In the genomic region with DNA sequence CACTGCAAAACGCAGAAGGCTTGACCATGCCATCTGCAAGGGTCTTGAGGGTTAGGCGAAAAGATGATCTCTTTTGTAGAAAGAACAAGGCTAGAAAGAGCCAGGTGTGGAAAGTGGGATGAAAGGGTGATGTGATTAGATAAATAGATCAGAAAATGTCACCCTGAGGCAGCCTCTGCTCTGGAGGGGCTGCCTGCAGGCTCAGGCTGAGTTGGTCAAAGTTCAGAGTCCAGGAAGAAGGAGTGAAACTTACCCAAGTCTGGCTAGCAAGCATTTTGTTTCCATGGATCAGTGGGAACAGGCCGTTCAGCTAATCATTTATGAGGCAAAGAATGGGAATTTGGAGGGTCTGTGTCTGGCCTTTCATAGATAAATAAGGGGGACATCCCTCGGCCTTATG, we compare ENCODE assay signal across 1 cellular context.
A peak's percentile ranks its signal among the peaks of the same experiment; 100 is the strongest.
TF ChIP-seq lines count a peak whose summit lies in the region.

No MANE protein-coding gene starts in this region.

TF ChIP-seq in HepG2, 621 proteins besides CTCF, POLR2A, EP300 and RAD21 (continued from another document):
- TF ChIP-seq, protein P1, sequence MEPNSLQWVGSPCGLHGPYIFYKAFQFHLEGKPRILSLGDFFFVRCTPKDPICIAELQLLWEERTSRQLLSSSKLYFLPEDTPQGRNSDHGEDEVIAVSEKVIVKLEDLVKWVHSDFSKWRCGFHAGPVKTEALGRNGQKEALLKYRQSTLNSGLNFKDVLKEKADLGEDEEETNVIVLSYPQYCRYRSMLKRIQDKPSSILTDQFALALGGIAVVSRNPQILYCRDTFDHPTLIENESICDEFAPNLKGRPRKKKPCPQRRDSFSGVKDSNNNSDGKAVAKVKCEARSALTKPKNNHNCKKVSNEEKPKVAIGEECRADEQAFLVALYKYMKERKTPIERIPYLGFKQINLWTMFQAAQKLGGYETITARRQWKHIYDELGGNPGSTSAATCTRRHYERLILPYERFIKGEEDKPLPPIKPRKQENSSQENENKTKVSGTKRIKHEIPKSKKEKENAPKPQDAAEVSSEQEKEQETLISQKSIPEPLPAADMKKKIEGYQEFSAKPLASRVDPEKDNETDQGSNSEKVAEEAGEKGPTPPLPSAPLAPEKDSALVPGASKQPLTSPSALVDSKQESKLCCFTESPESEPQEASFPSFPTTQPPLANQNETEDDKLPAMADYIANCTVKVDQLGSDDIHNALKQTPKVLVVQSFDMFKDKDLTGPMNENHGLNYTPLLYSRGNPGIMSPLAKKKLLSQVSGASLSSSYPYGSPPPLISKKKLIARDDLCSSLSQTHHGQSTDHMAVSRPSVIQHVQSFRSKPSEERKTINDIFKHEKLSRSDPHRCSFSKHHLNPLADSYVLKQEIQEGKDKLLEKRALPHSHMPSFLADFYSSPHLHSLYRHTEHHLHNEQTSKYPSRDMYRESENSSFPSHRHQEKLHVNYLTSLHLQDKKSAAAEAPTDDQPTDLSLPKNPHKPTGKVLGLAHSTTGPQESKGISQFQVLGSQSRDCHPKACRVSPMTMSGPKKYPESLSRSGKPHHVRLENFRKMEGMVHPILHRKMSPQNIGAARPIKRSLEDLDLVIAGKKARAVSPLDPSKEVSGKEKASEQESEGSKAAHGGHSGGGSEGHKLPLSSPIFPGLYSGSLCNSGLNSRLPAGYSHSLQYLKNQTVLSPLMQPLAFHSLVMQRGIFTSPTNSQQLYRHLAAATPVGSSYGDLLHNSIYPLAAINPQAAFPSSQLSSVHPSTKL (CRISPR knock-in tag; IDR thresholded peaks at IDR 0.05): 0 out of 2 replicates have a peak, but pooled peaks have one; percentile 17
- TF ChIP-seq, protein P2, sequence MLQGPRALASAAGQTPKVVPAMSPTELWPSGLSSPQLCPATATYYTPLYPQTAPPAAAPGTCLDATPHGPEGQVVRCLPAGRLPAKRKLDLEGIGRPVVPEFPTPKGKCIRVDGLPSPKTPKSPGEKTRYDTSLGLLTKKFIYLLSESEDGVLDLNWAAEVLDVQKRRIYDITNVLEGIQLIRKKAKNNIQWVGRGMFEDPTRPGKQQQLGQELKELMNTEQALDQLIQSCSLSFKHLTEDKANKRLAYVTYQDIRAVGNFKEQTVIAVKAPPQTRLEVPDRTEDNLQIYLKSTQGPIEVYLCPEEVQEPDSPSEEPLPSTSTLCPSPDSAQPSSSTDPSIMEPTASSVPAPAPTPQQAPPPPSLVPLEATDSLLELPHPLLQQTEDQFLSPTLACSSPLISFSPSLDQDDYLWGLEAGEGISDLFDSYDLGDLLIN (CRISPR knock-in tag; IDR thresholded peaks at IDR 0.05; ENCODE audit: borderline replicate concordance): no peak
- TF ChIP-seq GATAD2A (CRISPR knock-in tag; IDR thresholded peaks at IDR 0.05): peak; percentile 22; the same call in 1 of the 2 replicates
TF ChIP-seq in HepG2: peak in this region for 4.
